31 cellular contexts compared by ENCODE assay signal in genomic region chr18:53586923-53587322, GRCh38.
"Had no signal": no experiment of that assay in that cellular context is flagged by ENCODE, and none has a peak within 500 bp of the region (broad histone marks: within the 10 kb centered on the region; RNA-seq: fewer than 3 reads in every experiment).

No MANE protein-coding gene starts in this region.

- H3K9me3 ChIP-seq: Peyer's patch had no signal

- H3K27ac Mint-ChIP-seq: T-helper 1 cell treated with Interleukin-12 subunit alpha and Interleukin-12 subunit beta and Interleukin-4 antibody, amounts not matched to agents 30 μg/mL and 1 μg/mL, for 36 hours had no signal

- H3K9ac ChIP-seq: SK-N-SH had no signal

- H3K4me2 ChIP-seq: SK-N-SH had no signal

- ATAC-seq: PC-3 had no signal

- H3K4me1 ChIP-seq: Peyer's patch, SJSA1 had no signal

- H3K4me3 ChIP-seq: Peyer's patch, SJSA1 had no signal

- H3K9me2 ChIP-seq: SK-N-SH had no signal

- H3K36me3 ChIP-seq: Peyer's patch, SJSA1 had no signal

- H3K27ac ChIP-seq: Peyer's patch, SJSA1 had no signal

- DNase-seq: Kasumi-1, NCI-H1048, NCI-H1092 treated with DMSO at 0.1 percent for 48 hours, NCI-H1105 treated with DMSO at 0.1 percent for 48 hours, NCI-H1417, NCI-H1436, NCI-H146, NCI-H1694, NCI-H187, NCI-H1930, NCI-H2081, NCI-H2171 treated with DMSO at 0.1 percent for 48 hours, NCI-H226, NCI-H446 treated with DMSO at 0.1 percent for 48 hours, NCI-H510A, NCI-H524, NCI-H526, NCI-H69, NCI-H748 treated with DMSO at 0.1 percent for 48 hours, NCI-H82, OCI-M1, PC-3, Peyer's patch, Right ventricle myocardium superior, RPMI8226, SHP77 treated with DMSO at 0.1 percent for 48 hours, SK-N-SH, SW 1271, T-helper 1 cell had no signal

- H3K27me3 ChIP-seq: Peyer's patch, SJSA1 had no signal

- H3K4me3 Mint-ChIP-seq: T-helper 1 cell treated with Interleukin-12 subunit alpha and Interleukin-12 subunit beta and Interleukin-4 antibody, amounts not matched to agents 30 μg/mL and 1 μg/mL, for 36 hours had no signal
